Comparison of ENCODE assay signal across 17 cellular contexts in genomic region chr12:120006248-120006975, GRCh38. TPM values are rescaled to one million over a fixed set of nuclear protein-coding genes. Genes with fewer than 3 reads are reported as not detected.
DNase-seq lines count a peak whose midpoint lies in the region; ATAC-seq, FAIRE-seq and TF ChIP-seq lines count a peak whose summit lies in the region.
"Had no signal": no experiment of that assay in that cellular context is flagged by ENCODE, and none has a peak within 500 bp of the region (broad histone marks: within the 10 kb centered on the region; RNA-seq: fewer than 3 reads in every experiment).

No MANE protein-coding gene starts in this region.

- H3K4me1 ChIP-seq in spleen, result peaks cover 0 to 30% (median 4%) of the 10 kb centered on the region in 6 donors
- H3K4me1 ChIP-seq: sigmoid colon, testis had no signal

- H3K36me3 Mint-ChIP-seq in activated T-cell treated with anti-CD3 and anti-CD28 coated beads, Interleukin-2, amount 50 U/mL, for 4 hours (ENCODE audit: insufficient read depth), result peaks cover 50% of the 10 kb centered on the region

- H3K9me3 ChIP-seq in spleen, result no peaks in the 10 kb centered on the region
- H3K9me3 ChIP-seq: neutrophil, sigmoid colon, testis had no signal

- 80 to 96% (median 91%) methylated on average over 3 of the region's 3 CpGs for WGBS in spleen, 5 donors

- peak overlapping the region in 5 of 8 donors; percentile 0 to 69 (median 14) for H3K27ac ChIP-seq in spleen
- H3K27ac ChIP-seq: neutrophil, sigmoid colon, testis had no signal

- peaks cover 73% of the 10 kb centered on the region for H3K4me1 Mint-ChIP-seq in activated T-cell treated with anti-CD3 and anti-CD28 coated beads, Interleukin-2, amount 50 U/mL, for 4 hours (ENCODE audit: low read depth)

- no peaks in the 10 kb centered on the region for H3K36me3 ChIP-seq in spleen
- H3K36me3 ChIP-seq: neutrophil, sigmoid colon had no signal

- H3K27me3 Mint-ChIP-seq in activated T-cell treated with anti-CD3 and anti-CD28 coated beads, Interleukin-2, amount 50 U/mL, for 4 hours (ENCODE audit: low read depth), result no peaks in the 10 kb centered on the region

- TF ChIP-seq POLR2A in spleen (IDR thresholded peaks at IDR 0.05), result no peak

- intact Hi-C loops in spleen (cut with DNase I; ENCODE audit: low total_unique reads), result no loop called here

- H3K4me3 Mint-ChIP-seq in activated T-cell treated with anti-CD3 and anti-CD28 coated beads, Interleukin-2, amount 50 U/mL, for 4 hours, result peak overlapping the region; percentile 63
- H3K4me3 Mint-ChIP-seq: GM23338 had no signal

- peak; percentile 67 for ATAC-seq in activated T-cell treated with anti-CD3 and anti-CD28 coated beads, Interleukin-2, amount 50 U/mL, for 4 hours
- ATAC-seq: GM23338 had no signal

- TF ChIP-seq CTCF in spleen (IDR thresholded peaks at IDR 0.05 in 8 of 11, conservative IDR thresholded peaks at IDR 0.05 in 3 of 11), result no peak

- H3K9me3 Mint-ChIP-seq in activated T-cell treated with anti-CD3 and anti-CD28 coated beads, Interleukin-2, amount 50 U/mL, for 4 hours, result no peaks in the 10 kb centered on the region
- H3K9me3 Mint-ChIP-seq: GM23338 had no signal

- DNase-seq in activated T-cell treated with anti-CD3 and anti-CD28 coated beads, Interleukin-2, amount 50 U/mL, for 4 hours, result peak; percentile 18
- DNase-seq in activated T-cell treated with anti-CD3 and anti-CD28 coated beads for 4 hours, result no peak
- DNase-seq in T follicular helper cell (ENCODE audit: low read depth), result peak; percentile 25
- DNase-seq in effector CD4-positive, alpha-beta T cell, result peak; percentile 27
- no peak for DNase-seq in spleen
- DNase-seq in SHP77 (lab: John Stamatoyannopoulos, UW), result no peak
- DNase-seq in frontal cortex (ENCODE audit: low spot score in 2 of 2), result no peak
- no peak for DNase-seq in NOMO-1 treated with DMSO at 0.1 percent for 48 hours (lab: John Stamatoyannopoulos, UW; ENCODE audit: unreplicated experiment)
- DNase-seq: NCI-H2029, NCI-H774, Right ventricle myocardium superior, sigmoid colon, testis had no signal

- FAIRE-seq in frontal cortex (lab: Jason Lieb, UNC), result no peak
- FAIRE-seq: D721Med had no signal

- H3K4me3 ChIP-seq in spleen, result no peak overlapping the region
- H3K4me3 ChIP-seq: GM23338, sigmoid colon, testis had no signal

- no peaks in the 10 kb centered on the region for H3K27me3 ChIP-seq in spleen (replicated peaks in 1 of 7)
- H3K27me3 ChIP-seq: testis had no signal

RNA-seq across cellular contexts. Expression of gene BICDL1, which starts 17.4 kb away (rescaled TPM):
- total RNA-seq in activated T-cell treated with anti-CD3 and anti-CD28 coated beads, Interleukin-2, amount 50 U/mL, for 4 hours, result 100 to 1,000 TPM; 121 to 152 (median 130) TPM
- total RNA-seq in spleen (10 to 100 TPM in 2 of 7 donors, 1 to 10 TPM in 5; 4.5 to 16.0 (median 9.8) TPM), frontal cortex (24.5 TPM)
- 1 to 10 TPM; 5.8 to 9.0 (median 7.0) TPM for polyA plus RNA-seq in spleen
- polyA plus RNA-seq: AG04450 had no signal

Comparison
In these comparisons a context has a peak if more than half of its experiments do, and no peak if none do; other contexts are left out.
1. DNase-seq: peak in activated T-cell treated with anti-CD3 and anti-CD28 coated beads, Interleukin-2, amount 50 U/mL, for 4 hours (single experiment), T follicular helper cell (single experiment) and effector CD4-positive, alpha-beta T cell (single experiment); none in activated T-cell treated with anti-CD3 and anti-CD28 coated beads for 4 hours (single experiment), spleen (single experiment), SHP77 (0 of 2), frontal cortex (0 of 2) and NOMO-1 treated with DMSO at 0.1 percent for 48 hours (single experiment).